Comparison of ENCODE assay signal across 8 cellular contexts in the genomic region with DNA sequence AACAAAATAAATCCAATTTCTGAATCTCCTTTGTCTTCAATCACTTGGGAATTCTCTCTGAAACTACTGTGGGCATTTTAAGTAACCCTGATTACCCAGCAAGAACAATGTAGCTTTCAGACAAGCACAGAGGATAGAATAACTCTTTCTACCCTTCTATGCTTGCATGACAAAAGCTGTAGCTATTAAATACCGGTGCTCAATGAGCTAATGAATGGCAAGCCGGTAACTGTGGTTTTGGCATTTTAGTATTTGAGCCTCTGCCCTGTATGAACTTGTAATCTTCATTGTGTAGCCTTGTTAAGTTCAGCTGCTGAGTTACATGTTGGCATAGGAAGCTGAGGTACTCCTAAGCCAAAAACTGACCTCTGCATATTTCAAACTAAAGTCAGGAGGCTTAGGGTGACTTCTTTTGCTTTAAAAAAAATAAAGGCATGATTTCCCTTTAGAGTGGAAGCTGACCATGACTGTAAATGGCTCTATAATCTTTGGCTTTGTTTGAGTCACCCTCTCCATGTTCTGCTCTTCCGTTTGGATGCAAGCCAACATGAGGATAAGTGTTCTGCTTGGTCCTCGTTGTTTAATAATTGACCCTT.
DNase-seq lines count a peak whose midpoint lies in the region; ATAC-seq and TF ChIP-seq lines count a peak whose summit lies in the region.

No MANE protein-coding gene starts in this region.

- peak overlapping the region; percentile 11 to 93 (median 89) for H3K27ac Mint-ChIP-seq in CD4-positive, CD25-positive, alpha-beta regulatory T cell
- peak overlapping the region; percentile 75 for H3K27ac Mint-ChIP-seq in MCF 10A (ENCODE audit: low read depth, unreplicated experiment)

- H4K91ac ChIP-seq in mesenchymal stem cell (ENCODE audit: low read length) = no peak overlapping the region

- H3K18ac ChIP-seq in mesenchymal stem cell (ENCODE audit: low read depth in 1 of 2, low read length in 2 of 2) = peak overlapping the region in 1 of 2 experiments; percentile 63

- H2BK12ac ChIP-seq in mesenchymal stem cell (ENCODE audit: low read length in 2 of 2) = peak overlapping the region in 1 of 2 experiments; percentile 50

- H3K9me3 ChIP-seq in CD4-positive, CD25-positive, alpha-beta regulatory T cell (ENCODE audit: control insufficient read depth in 2 of 2, low read length in 2 of 2) = no peaks in the 10 kb centered on the region
- no peaks in the 10 kb centered on the region for H3K9me3 ChIP-seq in mesenchymal stem cell (ENCODE audit: control insufficient read depth, low read length)

- peak overlapping the region; percentile 6 for H3K27ac ChIP-seq in CD4-positive, CD25-positive, alpha-beta regulatory T cell (ENCODE audit: insufficient read depth, low read length, poor library complexity, severe bottlenecking)
- peak overlapping the region; percentile 96 for H3K27ac ChIP-seq in mesenchymal stem cell (ENCODE audit: low read length, poor library complexity, severe bottlenecking)

- H2AK5ac ChIP-seq in mesenchymal stem cell (ENCODE audit: low read length, severe bottlenecking) = no peak overlapping the region

- H3K4me1 Mint-ChIP-seq in CD4-positive, CD25-positive, alpha-beta regulatory T cell = peaks cover 50 to 78% (median 59%) of the 10 kb centered on the region in 4 donors
- H3K4me1 Mint-ChIP-seq in MCF 10A (ENCODE audit: insufficient read depth, unreplicated experiment) = peaks cover 56% of the 10 kb centered on the region

- peak overlapping the region; percentile 46 for H2BK5ac ChIP-seq in mesenchymal stem cell (ENCODE audit: low read depth, low read length, poor library complexity, severe bottlenecking)

- TF ChIP-seq CTCF in MCF 10A (IDR thresholded peaks at IDR 0.05; ENCODE audit: unreplicated experiment) = no peak

- H3K4me3 ChIP-seq in CD4-positive, CD25-positive, alpha-beta regulatory T cell (ENCODE audit: low read depth, low read length) = peak overlapping the region; percentile 30
- H3K4me3 ChIP-seq in mesenchymal stem cell (ENCODE audit: insufficient read depth in 1 of 2, low read depth in 1 of 2, low read length in 2 of 2) = no peak overlapping the region

- H2BK120ac ChIP-seq in mesenchymal stem cell (ENCODE audit: low read depth, low read length) = no peak overlapping the region

- H4K8ac ChIP-seq in mesenchymal stem cell (ENCODE audit: low read length) = peak overlapping the region; percentile 62

- H3K36me3 ChIP-seq in CD4-positive, CD25-positive, alpha-beta regulatory T cell (ENCODE audit: control insufficient read depth, insufficient read depth, low read length) = peaks cover 54% of the 10 kb centered on the region
- H3K36me3 ChIP-seq in mesenchymal stem cell (ENCODE audit: control insufficient read depth in 1 of 2, insufficient read depth in 2 of 2, low read depth in 1 of 2, low read length in 2 of 2) = no peaks in the 10 kb centered on the region

- H3K4me3 Mint-ChIP-seq in CD4-positive, CD25-positive, alpha-beta regulatory T cell = peak overlapping the region in 1 of 4 donors; percentile 37
- H3K4me3 Mint-ChIP-seq in MCF 10A (ENCODE audit: unreplicated experiment) = no peak overlapping the region

- DNase-seq in CD4-positive, CD25-positive, alpha-beta regulatory T cell = no peak
- peak; percentile 58 for DNase-seq in NCI-H128 (lab: John Stamatoyannopoulos, UW; ENCODE audit: unreplicated experiment)
- DNase-seq in MCF 10A (ENCODE audit: unreplicated experiment) = peak; percentile 89
- DNase-seq in mesenchymal stem cell = peak; percentile 88
- DNase-seq in stimulated activated CD4-positive, alpha-beta T cell treated with anti-CD3 and anti-CD28 coated beads, Interleukin-4, amount 100 ng/mL, for 1 hour = no peak

- ATAC-seq in CD4-positive, CD25-positive, alpha-beta regulatory T cell (ENCODE audit: low read depth in 2 of 2) = no peak
- no peak for ATAC-seq in HG03108 (IDR thresholded peaks at IDR 0.05; ENCODE audit: unreplicated experiment)
- no peak for ATAC-seq in GM21367 (IDR thresholded peaks at IDR 0.05; ENCODE audit: unreplicated experiment)
- no peak for ATAC-seq in HG02938 (IDR thresholded peaks at IDR 0.05; ENCODE audit: unreplicated experiment)

- H3K9me3 Mint-ChIP-seq in CD4-positive, CD25-positive, alpha-beta regulatory T cell = peaks cover 0 to 5% (median 0%) of the 10 kb centered on the region in 7 donors
- H3K9me3 Mint-ChIP-seq in MCF 10A (ENCODE audit: unreplicated experiment) = no peaks in the 10 kb centered on the region

- intact Hi-C loops in MCF 10A (cut with micrococcal nuclease) = loop anchor here (2.0 kb wide), 2 partner anchors 44 to 50 kb away; no protein-coding TSS in a partner anchor

- H2BK15ac ChIP-seq in mesenchymal stem cell (ENCODE audit: low read depth, poor library complexity, severe bottlenecking) = no peak overlapping the region

- peaks cover 10% of the 10 kb centered on the region for H3K79me1 ChIP-seq in mesenchymal stem cell (replicated peaks; ENCODE audit: low read length, poor library complexity, severe bottlenecking)

- H3K9ac ChIP-seq in mesenchymal stem cell (ENCODE audit: low read length) = peak overlapping the region; percentile 47

- WGBS in mesenchymal stem cell = 45% methylated on average over 3 of the region's 4 CpGs

- H3K23ac ChIP-seq in mesenchymal stem cell (ENCODE audit: low read length in 2 of 2) = no peak overlapping the region

- peaks cover 51% of the 10 kb centered on the region for H3K36me3 Mint-ChIP-seq in CD4-positive, CD25-positive, alpha-beta regulatory T cell
- H3K36me3 Mint-ChIP-seq in MCF 10A (ENCODE audit: insufficient read depth, unreplicated experiment) = no peaks in the 10 kb centered on the region

- H3K27me3 ChIP-seq in CD4-positive, CD25-positive, alpha-beta regulatory T cell (ENCODE audit: control insufficient read depth, insufficient read depth, low read length) = no peaks in the 10 kb centered on the region
- no peaks in the 10 kb centered on the region for H3K27me3 ChIP-seq in mesenchymal stem cell (ENCODE audit: control insufficient read depth in 1 of 2, insufficient read depth in 1 of 2, low read length in 2 of 2)

- H3K4me1 ChIP-seq in CD4-positive, CD25-positive, alpha-beta regulatory T cell (ENCODE audit: control insufficient read depth, insufficient read depth, low read length, poor library complexity, severe bottlenecking) = peaks cover 36% of the 10 kb centered on the region
- H3K4me1 ChIP-seq in mesenchymal stem cell (ENCODE audit: control insufficient read depth, insufficient read depth, low read depth, low read length) = peaks cover 37% of the 10 kb centered on the region

- peak overlapping the region in 1 of 2 experiments; percentile 11 for H3K4ac ChIP-seq in mesenchymal stem cell (ENCODE audit: low read depth in 1 of 2, low read length in 2 of 2)

- CTCF ChIA-PET in MCF 10A (lab: Yijun Ruan, JAX) = interaction anchor here (0.9 to 3.0 kb wide), 14 partner anchors 21 to 314 kb away, joined by 3 to 15 read pairs (median 5); no protein-coding TSS in a partner anchor

- BruUV-seq in MCF 10A (replicated peaks; lab: Mats Ljungman, UMichigan) = no TSS peak

- H3K4me2 ChIP-seq in mesenchymal stem cell (ENCODE audit: low read length, poor library complexity, severe bottlenecking) = peak overlapping the region; percentile 13

- POLR2A ChIA-PET in MCF 10A (lab: Yijun Ruan, JAX) = interaction anchor here (0.7 to 5.7 kb wide), 26 partner anchors 11 to 1857 kb away, joined by 3 to 108 read pairs (median 14); partner anchors contain the start of gene HIF1A

- no peaks in the 10 kb centered on the region for H3K27me3 Mint-ChIP-seq in CD4-positive, CD25-positive, alpha-beta regulatory T cell
- no peaks in the 10 kb centered on the region for H3K27me3 Mint-ChIP-seq in MCF 10A (ENCODE audit: insufficient read depth, unreplicated experiment)

- H2AFZ ChIP-seq in mesenchymal stem cell (ENCODE audit: low read depth, low read length) = no peak overlapping the region

- H3K14ac ChIP-seq in mesenchymal stem cell (ENCODE audit: low read length in 2 of 2) = no peak overlapping the region

Comparison
In these comparisons a context has a peak if more than half of its experiments do, and no peak if none do; other contexts are left out.
1. DNase-seq: peak in NCI-H128 (single experiment), MCF 10A (single experiment) and mesenchymal stem cell (single experiment); none in CD4-positive, CD25-positive, alpha-beta regulatory T cell (0 of 3) and stimulated activated CD4-positive, alpha-beta T cell treated with anti-CD3 and anti-CD28 coated beads, Interleukin-4, amount 100 ng/mL, for 1 hour (single experiment).